ENCODE assay signal across 24 cellular contexts in genomic region chr15:88580532-88580931, GRCh38. TPM values are rescaled to one million over a fixed set of nuclear protein-coding genes. Genes with fewer than 3 reads are reported as not detected.
"Had no signal": no experiment of that assay in that cellular context is flagged by ENCODE, and none has a peak within 500 bp of the region (broad histone marks: within the 10 kb centered on the region; RNA-seq: fewer than 3 reads in every experiment).

No MANE protein-coding gene starts in this region.

- DNase-seq: activated naive CD4-positive, alpha-beta T cell; activated naive CD8-positive, alpha-beta T cell treated with anti-CD3 and anti-CD28 coated beads, Interleukin-2, amount 10 ng/mL, durations not matched to agents 7 days and 5 days; activated T-cell treated with anti-CD3 and anti-CD28 coated beads for 4 hours; anterior cingulate cortex; brain microvascular endothelial cell; effector CD8-positive, alpha-beta T cell; heart left ventricle; immature natural killer cell; nucleus accumbens; posterior cingulate gyrus; retina; small intestine; stimulated activated CD4-positive, alpha-beta T cell treated with anti-CD3 and anti-CD28 coated beads, Interleukin-4, amount 100 ng/mL, for 4 hours; stimulated activated CD8-positive, alpha-beta memory T cell treated with anti-CD3 and anti-CD28 coated beads, Interleukin-4, amount 100 ng/mL, for 48 hours; stimulated activated naive CD4-positive, alpha-beta T cell treated with Interleukin-2 at 50 U/mL for 16 hours; substantia nigra had no signal

- H3K27me3 ChIP-seq: brain microvascular endothelial cell, heart left ventricle, tibial nerve, vagina had no signal

- H3K27ac Mint-ChIP-seq: activated naive CD8-positive, alpha-beta T cell treated with anti-CD3 and anti-CD28 coated beads, Interleukin-2, amount 10 ng/mL, durations not matched to agents 7 days and 5 days; immature natural killer cell; natural killer cell treated with Interleukin-12 subunit alpha and Interleukin-12 subunit beta and Interleukin-15 and Interleukin-18, amount 100 ng/mL, for 72 hours had no signal

- H3K36me3 Mint-ChIP-seq: activated naive CD8-positive, alpha-beta T cell treated with anti-CD3 and anti-CD28 coated beads, Interleukin-2, amount 10 ng/mL, durations not matched to agents 7 days and 5 days; immature natural killer cell; natural killer cell treated with Interleukin-12 subunit alpha and Interleukin-12 subunit beta and Interleukin-15 and Interleukin-18, amount 100 ng/mL, for 72 hours had no signal

- H3K4me1 Mint-ChIP-seq: activated naive CD8-positive, alpha-beta T cell treated with anti-CD3 and anti-CD28 coated beads, Interleukin-2, amount 10 ng/mL, durations not matched to agents 7 days and 5 days; central memory CD8-positive, alpha-beta T cell; immature natural killer cell had no signal

- ATAC-seq: activated CD4-positive, CD25-positive, alpha-beta regulatory T cell treated with anti-CD3 and anti-CD28 coated beads, Interleukin-2, amount 50 U/mL, for 24 hours; heart left ventricle; natural killer cell treated with Interleukin-12 subunit alpha and Interleukin-12 subunit beta and Interleukin-15 and Interleukin-18, amount 100 ng/mL, for 72 hours had no signal

- H3K9me3 Mint-ChIP-seq: activated naive CD8-positive, alpha-beta T cell treated with anti-CD3 and anti-CD28 coated beads, Interleukin-2, amount 10 ng/mL, durations not matched to agents 7 days and 5 days; central memory CD8-positive, alpha-beta T cell; immature natural killer cell; natural killer cell treated with Interleukin-12 subunit alpha and Interleukin-12 subunit beta and Interleukin-15 and Interleukin-18, amount 100 ng/mL, for 72 hours had no signal

- H3K4me3 Mint-ChIP-seq: activated naive CD8-positive, alpha-beta T cell treated with anti-CD3 and anti-CD28 coated beads, Interleukin-2, amount 10 ng/mL, durations not matched to agents 7 days and 5 days; central memory CD8-positive, alpha-beta T cell; immature natural killer cell; natural killer cell treated with Interleukin-12 subunit alpha and Interleukin-12 subunit beta and Interleukin-15 and Interleukin-18, amount 100 ng/mL, for 72 hours had no signal

- H3K4me1 ChIP-seq: heart left ventricle, tibial nerve, vagina had no signal

- FAIRE-seq: frontal cortex, small intestine had no signal

- H3K27ac ChIP-seq: brain microvascular endothelial cell, coronary artery, epithelial cell of prostate, heart left ventricle, tibial nerve, vagina had no signal

- H3K36me3 ChIP-seq: brain microvascular endothelial cell, heart left ventricle, vagina had no signal

- H3K4me3 ChIP-seq: coronary artery, heart left ventricle, tibial nerve, vagina had no signal

- H3K9me3 ChIP-seq: vagina had no signal

RNA-seq across cellular contexts. Expression of gene ISG20, which starts 58.3 kb away (rescaled TPM):
- total RNA-seq: frontal cortex had no signal
